Comparison of ENCODE assay signal across 7 cellular contexts in the genomic region with DNA sequence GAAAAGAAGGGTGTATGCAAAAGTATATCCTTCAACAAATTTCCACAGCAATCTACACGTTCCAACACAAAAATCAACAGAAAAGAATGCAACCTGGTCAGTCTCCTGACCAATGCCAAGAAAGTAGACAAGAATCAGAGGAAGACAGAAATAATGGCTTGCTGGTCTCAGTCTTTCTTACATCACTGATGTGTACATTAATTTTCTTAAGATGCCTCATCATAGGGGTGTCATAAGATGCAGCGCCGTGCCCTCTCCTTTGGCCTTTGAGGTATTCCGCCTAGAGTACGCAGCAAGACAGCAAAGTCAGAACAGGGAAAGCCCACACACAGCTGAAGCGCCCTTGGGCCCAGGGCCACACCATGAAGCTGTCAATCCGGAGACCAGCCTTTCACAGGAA.
"Had no signal": no experiment of that assay in that cellular context is flagged by ENCODE, and none has a peak within 500 bp of the region (broad histone marks: within the 10 kb centered on the region; RNA-seq: fewer than 3 reads in every experiment).

No MANE protein-coding gene starts in this region.

- H3K9me3 ChIP-seq: HAP-1 had no signal

- H3K4me3 ChIP-seq: GM23248, HAP-1 had no signal

- FAIRE-seq: HepG2 had no signal

- H3K36me3 ChIP-seq: HAP-1 had no signal

- H2AFZ ChIP-seq: GM23248 had no signal

- H3K27ac ChIP-seq: GM23248, HL-60 had no signal

- DNase-seq: GM23248, GOT3, H7, HFFc6 had no signal

- H3K9ac ChIP-seq: GM23248 had no signal
